In the genomic region with DNA sequence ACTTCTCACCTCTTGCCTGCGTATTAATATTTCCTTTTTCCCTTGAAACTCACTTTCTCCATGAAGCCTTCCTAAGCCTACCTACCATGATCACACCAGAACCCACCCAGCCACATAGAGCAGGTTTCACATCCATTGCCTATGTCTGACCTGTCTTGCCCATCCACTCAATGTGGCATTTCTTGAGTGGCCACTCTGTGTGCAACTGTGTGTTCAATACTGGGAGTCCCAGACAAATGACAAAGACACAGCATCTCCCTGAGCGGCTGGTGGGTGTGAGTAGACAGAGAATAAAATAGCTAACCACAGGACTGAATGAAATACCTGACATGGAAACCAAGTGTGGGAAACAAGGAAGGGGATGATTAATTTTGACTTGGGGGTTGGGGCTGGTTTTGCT, we compare ENCODE assay signal across 16 cellular contexts.
"Had no signal": no experiment of that assay in that cellular context is flagged by ENCODE, and none has a peak within 500 bp of the region (broad histone marks: within the 10 kb centered on the region; RNA-seq: fewer than 3 reads in every experiment).

No MANE protein-coding gene starts in this region.

- H3K36me3 ChIP-seq: colonic mucosa, lower lobe of right lung, neutrophil, spleen, upper lobe of right lung had no signal

- ATAC-seq: activated CD8-positive, alpha-beta T cell treated with anti-CD3 and anti-CD28 coated beads for 36 hours; activated T-cell treated with anti-CD3 and anti-CD28 coated beads, Interleukin-2, amount 50 U/mL, for 4 hours; body of pancreas; lower lobe of right lung; naive thymus-derived CD4-positive, alpha-beta T cell; upper lobe of right lung had no signal

- DNase-seq: activated CD4-positive, alpha-beta T cell treated with anti-CD3 and anti-CD28 coated beads for 4 hours; activated CD8-positive, alpha-beta T cell treated with anti-CD3 and anti-CD28 coated beads for 36 hours; activated effector memory CD4-positive, alpha-beta T cell treated with Interleukin-2 at 50 U/mL for 16 hours; activated T-cell treated with anti-CD3 and anti-CD28 coated beads, Interleukin-2, amount 50 U/mL, for 4 hours; body of pancreas; central memory CD4-positive, alpha-beta T cell; colonic mucosa; foreskin fibroblast; glutamatergic neuron; lower lobe of right lung; naive thymus-derived CD4-positive, alpha-beta T cell; spleen; T-helper 2 cell; upper lobe of right lung had no signal

- H3K9ac ChIP-seq: parathyroid adenoma had no signal

- H2AFZ ChIP-seq: parathyroid adenoma had no signal

- H3K4me3 ChIP-seq: body of pancreas, colonic mucosa, lower lobe of right lung, spleen, upper lobe of right lung had no signal

- H3K27ac ChIP-seq: colonic mucosa, lower lobe of right lung, neutrophil, parathyroid adenoma, spleen, upper lobe of right lung had no signal

- H3K9me3 ChIP-seq: body of pancreas, colonic mucosa, lower lobe of right lung, neutrophil, spleen, upper lobe of right lung had no signal

- H3K27me3 ChIP-seq: body of pancreas, colonic mucosa, upper lobe of right lung had no signal

- H3K79me2 ChIP-seq: parathyroid adenoma had no signal
